Comparison of ENCODE assay signal across 12 cellular contexts in the genomic region with DNA sequence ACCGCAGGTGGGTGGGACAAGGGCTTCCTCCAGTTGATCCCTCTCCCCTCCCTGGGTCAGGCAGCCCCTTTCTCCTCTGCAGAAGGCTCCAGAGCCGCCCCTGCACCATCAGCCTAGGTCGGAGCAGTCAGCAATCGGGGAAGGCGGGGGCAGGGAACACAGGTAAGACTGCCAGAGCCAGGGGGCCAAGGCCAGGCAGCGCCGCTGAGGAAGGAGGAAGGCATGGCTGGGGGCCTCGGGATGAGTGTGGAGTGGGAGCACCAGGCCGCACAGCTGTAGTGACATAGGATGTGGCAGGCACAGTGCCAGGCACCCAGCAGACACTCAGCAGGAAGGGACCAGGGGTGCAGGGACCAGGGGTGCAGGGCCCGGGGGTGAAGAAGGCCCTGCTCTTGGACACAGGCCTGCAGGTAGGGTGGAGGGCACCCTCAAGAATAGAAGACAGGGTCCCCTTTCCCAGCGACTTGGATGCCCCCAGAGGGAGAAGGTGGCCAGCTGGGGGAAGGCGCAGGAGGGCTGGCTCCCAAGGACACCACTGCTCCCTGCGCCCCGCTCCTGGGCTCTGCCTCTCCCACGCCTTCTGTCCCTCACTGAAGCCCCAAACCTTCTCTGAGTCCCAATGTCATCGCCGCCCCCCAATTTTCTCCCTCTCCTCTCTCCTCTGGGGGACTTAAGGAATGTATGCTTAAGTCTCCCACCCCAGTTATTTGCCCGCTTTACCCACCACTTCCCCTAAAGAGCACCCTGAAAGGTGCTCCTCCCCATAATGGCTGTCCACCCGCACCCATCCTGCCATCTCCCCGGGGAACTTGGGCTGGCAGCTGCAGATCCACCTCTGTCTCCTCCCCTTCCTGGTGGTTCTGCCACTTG. TPM values are rescaled to one million over a fixed set of nuclear protein-coding genes. Genes with fewer than 3 reads are reported as not detected.
DNase-seq lines count a peak whose midpoint lies in the region; ATAC-seq and TF ChIP-seq lines count a peak whose summit lies in the region.
"Had no signal": no experiment of that assay in that cellular context is flagged by ENCODE, and none has a peak within 500 bp of the region (broad histone marks: within the 10 kb centered on the region; RNA-seq: fewer than 3 reads in every experiment).

No MANE protein-coding gene starts in this region.

- no peak for ATAC-seq in activated T-cell treated with anti-CD3 and anti-CD28 coated beads, Interleukin-2, amount 50 U/mL, for 72 hours (replicated peaks in 1 of 2)
- ATAC-seq in body of pancreas (no peak), lower lobe of right lung (no peak)

- H3K36me3 ChIP-seq in body of pancreas (replicated peaks in 1 of 2; ENCODE audit: insufficient read depth in 1 of 2, low read depth in 2 of 2) (no peaks in the 10 kb centered on the region), lower lobe of right lung (no peaks in the 10 kb centered on the region), tibial artery (no peaks in the 10 kb centered on the region), esophagus squamous epithelium (no peaks in the 10 kb centered on the region)

- H3K4me3 ChIP-seq in body of pancreas (no peak overlapping the region), lower lobe of right lung (no peak overlapping the region), tibial artery (no peak overlapping the region), esophagus squamous epithelium (no peak overlapping the region)

- 84 to 86% methylated on average over 19 to 20 of the region's 20 CpGs for WGBS in body of pancreas, 2 donors
- WGBS in esophagus squamous epithelium, 2 donors: 86 to 95% methylated on average over 10 to 11 of the region's 20 CpGs

- no peaks in the 10 kb centered on the region for H3K9me3 ChIP-seq in body of pancreas
- no peaks in the 10 kb centered on the region for H3K9me3 ChIP-seq in lower lobe of right lung
- no peaks in the 10 kb centered on the region for H3K9me3 ChIP-seq in tibial artery
- no peaks in the 10 kb centered on the region for H3K9me3 ChIP-seq in esophagus squamous epithelium

- H3K27ac ChIP-seq in body of pancreas (no peak overlapping the region), lower lobe of right lung (no peak overlapping the region), tibial artery (no peak overlapping the region), esophagus squamous epithelium (no peak overlapping the region)

- H3K27me3 ChIP-seq in body of pancreas (no peaks in the 10 kb centered on the region), lower lobe of right lung (ENCODE audit: low read depth) (no peaks in the 10 kb centered on the region), tibial artery (peaks cover 0 to 2% of the 10 kb centered on the region in 2 donors), esophagus squamous epithelium (peaks cover 0 to 10% (median 0%) of the 10 kb centered on the region in 4 donors)

- intact Hi-C loops in body of pancreas (cut with DNase I): no loop called here
- intact Hi-C loops in lower lobe of right lung (cut with DNase I): no loop called here
- intact Hi-C loops in tibial artery (cut with DNase I; ENCODE audit: low total_unique reads): no loop called here
- intact Hi-C loops in esophagus squamous epithelium (cut with DNase I): no loop called here

- H3K27me3 Mint-ChIP-seq in activated T-cell treated with anti-CD3 and anti-CD28 coated beads, Interleukin-2, amount 50 U/mL, for 72 hours (ENCODE audit: low read depth): peaks cover 13% of the 10 kb centered on the region

- TF ChIP-seq CTCF in body of pancreas (IDR thresholded peaks at IDR 0.05) (no peak), lower lobe of right lung (IDR thresholded peaks at IDR 0.05) (no peak), tibial artery (IDR thresholded peaks at IDR 0.05) (no peak), GM13977 (IDR thresholded peaks at IDR 0.05; ENCODE audit: extremely low read depth, insufficient read depth, missing control alignments) (no peak), esophagus squamous epithelium (IDR thresholded peaks at IDR 0.05) (no peak)

- TF ChIP-seq POLR2A in body of pancreas (IDR thresholded peaks at IDR 0.05) (no peak), esophagus squamous epithelium (IDR thresholded peaks at IDR 0.05) (no peak)

- H3K27ac Mint-ChIP-seq in activated T-cell treated with anti-CD3 and anti-CD28 coated beads, Interleukin-2, amount 50 U/mL, for 72 hours: no peak overlapping the region
- H3K27ac Mint-ChIP-seq: T-helper 2 cell treated with Interferon-gamma antibody and Interleukin-4, amounts not matched to agents 5 μg/mL and 100 μg/mL, for 36 hours had no signal

- H3K4me3 Mint-ChIP-seq in activated T-cell treated with anti-CD3 and anti-CD28 coated beads, Interleukin-2, amount 50 U/mL, for 72 hours: no peak overlapping the region
- H3K4me3 Mint-ChIP-seq: nephron; T-helper 2 cell treated with Interferon-gamma antibody and Interleukin-4, amounts not matched to agents 5 μg/mL and 100 μg/mL, for 36 hours had no signal

- H3K9me3 Mint-ChIP-seq in activated T-cell treated with anti-CD3 and anti-CD28 coated beads, Interleukin-2, amount 50 U/mL, for 72 hours: no peaks in the 10 kb centered on the region
- H3K9me3 Mint-ChIP-seq: nephron; T-helper 2 cell treated with Interferon-gamma antibody and Interleukin-4, amounts not matched to agents 5 μg/mL and 100 μg/mL, for 36 hours had no signal

- H3K4me1 ChIP-seq in body of pancreas (no peaks in the 10 kb centered on the region), lower lobe of right lung (peaks cover 11% of the 10 kb centered on the region), tibial artery (no peaks in the 10 kb centered on the region), esophagus squamous epithelium (no peaks in the 10 kb centered on the region)

- no peaks in the 10 kb centered on the region for H3K36me3 Mint-ChIP-seq in activated T-cell treated with anti-CD3 and anti-CD28 coated beads, Interleukin-2, amount 50 U/mL, for 72 hours (ENCODE audit: insufficient read depth in 2 of 2)

- in situ Hi-C loops in GM13977 (cut with MboI; ENCODE audit: low pct_unique_long_range_greater_than_20kb, low sequenced_read_pairs, unreplicated experiment): no loop called here

- no peaks in the 10 kb centered on the region for H3K4me1 Mint-ChIP-seq in activated T-cell treated with anti-CD3 and anti-CD28 coated beads, Interleukin-2, amount 50 U/mL, for 72 hours (ENCODE audit: low read depth)

- peak; percentile 8 for DNase-seq in activated T-cell treated with anti-CD3 and anti-CD28 coated beads, Interleukin-2, amount 50 U/mL, for 1 hour
- DNase-seq in activated T-cell treated with anti-CD3 and anti-CD28 coated beads, Interleukin-2, amount 50 U/mL, for 72 hours: no peak
- DNase-seq in body of pancreas (peak in 3 of 4 donors; percentile 5 to 10 (median 7)), lower lobe of right lung (peak; percentile 34), tibial artery (peak; percentile 12 to 54), GM13977 (ENCODE audit: low spot score) (no peak), esophagus squamous epithelium (lab: John Stamatoyannopoulos, UW) (no peak), NCI-H2107 (lab: John Stamatoyannopoulos, UW) (no peak)
- DNase-seq: anterior cingulate cortex, NCI-H1417 had no signal

RNA-seq across cellular contexts. Expression of gene CAMK2B, which starts 38.5 kb away (rescaled TPM):
- 1 to 10 TPM in 1 of 2 donors, under 1 TPM in 1; 0.86 to 1.4 TPM for total RNA-seq in activated T-cell treated with anti-CD3 and anti-CD28 coated beads, Interleukin-2, amount 50 U/mL, for 72 hours
- total RNA-seq in body of pancreas (1 to 10 TPM in 1 of 2 donors, under 1 TPM in 1; 0.52 to 7.6 TPM), lower lobe of right lung (0.30 TPM), esophagus squamous epithelium (under 1 TPM; 0.26 to 0.95 (median 0.69) TPM)

Comparison
In these comparisons a context has a peak if more than half of its experiments do, and no peak if none do; other contexts are left out.
1. DNase-seq: peak in activated T-cell treated with anti-CD3 and anti-CD28 coated beads, Interleukin-2, amount 50 U/mL, for 1 hour (single experiment), body of pancreas (3 of 4), lower lobe of right lung (single experiment) and tibial artery (2 of 2); none in activated T-cell treated with anti-CD3 and anti-CD28 coated beads, Interleukin-2, amount 50 U/mL, for 72 hours (0 of 2), GM13977 (single experiment), esophagus squamous epithelium (single experiment) and NCI-H2107 (single experiment).